Comparison of ENCODE assay signal across 17 cellular contexts in genomic region chr6:112773217-112773616, GRCh38.
"Had no signal": no experiment of that assay in that cellular context is flagged by ENCODE, and none has a peak within 500 bp of the region (broad histone marks: within the 10 kb centered on the region; RNA-seq: fewer than 3 reads in every experiment).

No MANE protein-coding gene starts in this region.

- H3K9me3 Mint-ChIP-seq: activated naive CD8-positive, alpha-beta T cell treated with anti-CD3 and anti-CD28 coated beads, Interleukin-2, amount 10 ng/mL, durations not matched to agents 7 days and 5 days; activated T-helper 1 cell treated with anti-CD3 and anti-CD28 coated beads, Interleukin-12 subunit alpha, Interleukin-12 subunit beta, Interleukin-2, Interleukin-4 antibody, amounts not matched to agents 30 ng/mL and 10 ng/mL and 1 ng/mL, durations not matched to agents 14 hours and 24 hours and 36 hours had no signal

- ATAC-seq: left lung had no signal

- H3K4me3 Mint-ChIP-seq: activated naive CD8-positive, alpha-beta T cell treated with anti-CD3 and anti-CD28 coated beads, Interleukin-2, amount 10 ng/mL, durations not matched to agents 7 days and 5 days; activated T-helper 1 cell treated with anti-CD3 and anti-CD28 coated beads, Interleukin-12 subunit alpha, Interleukin-12 subunit beta, Interleukin-2, Interleukin-4 antibody, amounts not matched to agents 30 ng/mL and 10 ng/mL and 1 ng/mL, durations not matched to agents 14 hours and 24 hours and 36 hours; naive B cell had no signal

- H3K9me3 ChIP-seq: uterus had no signal

- H3K27ac Mint-ChIP-seq: activated naive CD8-positive, alpha-beta T cell treated with anti-CD3 and anti-CD28 coated beads, Interleukin-2, amount 10 ng/mL, durations not matched to agents 7 days and 5 days; activated T-helper 1 cell treated with anti-CD3 and anti-CD28 coated beads, Interleukin-12 subunit alpha, Interleukin-12 subunit beta, Interleukin-2, Interleukin-4 antibody, amounts not matched to agents 30 ng/mL and 10 ng/mL and 1 ng/mL, durations not matched to agents 14 hours and 24 hours and 36 hours; naive B cell had no signal

- DNase-seq: activated CD4-positive, alpha-beta T cell treated with anti-CD3 and anti-CD28 coated beads, Interleukin-2, amount 50 U/mL, for 1 hour; activated naive CD8-positive, alpha-beta T cell treated with anti-CD3 and anti-CD28 coated beads, Interleukin-2, amount 10 ng/mL, durations not matched to agents 7 days and 5 days; brain microvascular endothelial cell; cortex of kidney; effector memory CD4-positive, alpha-beta T cell; islet precursor cell; left lung; naive B cell; retina; stimulated activated CD4-positive, alpha-beta T cell treated with anti-CD3 and anti-CD28 coated beads, Interleukin-15, amount 100 ng/mL, for 24 hours; stimulated activated CD4-positive, alpha-beta T cell treated with anti-CD3 and anti-CD28 coated beads, Interleukin-4, amount 100 ng/mL, for 24 hours; stimulated activated naive CD4-positive, alpha-beta T cell; substantia nigra; T-helper 9 cell; uterus had no signal

- H3K36me3 Mint-ChIP-seq: activated naive CD8-positive, alpha-beta T cell treated with anti-CD3 and anti-CD28 coated beads, Interleukin-2, amount 10 ng/mL, durations not matched to agents 7 days and 5 days had no signal

- H3K4me3 ChIP-seq: left lung, tibial nerve, uterus had no signal

- H3K27me3 ChIP-seq: brain microvascular endothelial cell, left lung, tibial nerve, uterus had no signal

- H3K36me3 ChIP-seq: brain microvascular endothelial cell, left lung, tibial nerve, uterus had no signal

- H3K4me1 Mint-ChIP-seq: activated naive CD8-positive, alpha-beta T cell treated with anti-CD3 and anti-CD28 coated beads, Interleukin-2, amount 10 ng/mL, durations not matched to agents 7 days and 5 days; naive B cell had no signal

- H3K27me3 Mint-ChIP-seq: activated naive CD8-positive, alpha-beta T cell treated with anti-CD3 and anti-CD28 coated beads, Interleukin-2, amount 10 ng/mL, durations not matched to agents 7 days and 5 days had no signal

- H3K27ac ChIP-seq: brain microvascular endothelial cell, left lung, tibial nerve, uterus had no signal

- H3K4me1 ChIP-seq: left lung, tibial nerve, uterus had no signal
